ENCODE assay signal across 14 cellular contexts in the genomic region with DNA sequence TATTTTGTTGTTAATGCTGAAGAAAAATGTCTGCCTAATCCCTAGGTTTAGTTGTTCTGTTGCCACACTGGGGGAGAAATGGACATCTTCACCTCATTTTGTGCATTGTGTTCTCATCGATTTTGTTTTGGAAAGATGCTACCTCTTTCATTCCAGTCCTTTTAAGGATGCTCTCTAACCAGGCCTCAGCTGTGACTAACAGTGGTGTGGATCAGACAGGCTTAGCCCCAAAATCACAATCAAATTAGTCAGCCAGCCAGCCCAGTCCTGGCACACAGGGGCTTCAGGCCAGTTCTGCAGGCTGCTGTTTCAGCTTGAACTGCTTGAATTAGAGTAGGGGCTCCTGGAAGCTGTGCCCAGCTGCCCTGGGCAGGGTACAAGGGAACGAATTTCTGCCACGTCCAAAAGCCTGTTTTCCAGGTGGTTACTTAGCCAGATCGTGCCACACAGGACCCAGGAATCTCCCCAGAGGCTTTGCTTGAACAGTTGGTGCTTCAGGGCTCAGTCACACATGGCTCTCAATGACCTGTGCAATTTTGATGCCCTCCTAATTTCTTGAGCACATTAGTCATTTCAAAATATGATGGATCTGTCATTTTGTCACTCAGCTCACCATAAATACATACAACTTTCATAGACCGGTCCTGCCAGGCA.
DNase-seq lines count a peak whose midpoint lies in the region; ATAC-seq and TF ChIP-seq lines count a peak whose summit lies in the region.
"Had no signal": no experiment of that assay in that cellular context is flagged by ENCODE, and none has a peak within 500 bp of the region (broad histone marks: within the 10 kb centered on the region; RNA-seq: fewer than 3 reads in every experiment).

No MANE protein-coding gene starts in this region.

- TF ChIP-seq CTCF in SK-N-SH (IDR thresholded peaks at IDR 0.05) (no peak), fibroblast of lung (conservative IDR thresholded peaks at IDR 0.05 in 1 of 2, IDR thresholded peaks at IDR 0.05 in 1 of 2; ENCODE audit: low read depth in 1 of 2, low read length in 2 of 2) (no peak)

- POLR2A ChIA-PET in SK-N-SH (lab: Yijun Ruan, JAX) = no interaction called here

- TF ChIP-seq EP300 in SK-N-SH (IDR thresholded peaks at IDR 0.05; ENCODE audit: borderline replicate concordance in 1 of 2, low read depth in 1 of 2, low read length in 1 of 2) = no peak

- H3K79me2 ChIP-seq in SK-N-SH (ENCODE audit: insufficient read depth) (no peaks in the 10 kb centered on the region), fibroblast of lung (ENCODE audit: control insufficient read depth, insufficient read depth, low read length) (no peaks in the 10 kb centered on the region)

- H3K4me1 ChIP-seq in SK-N-SH (ENCODE audit: control insufficient read depth in 1 of 2, insufficient read depth in 2 of 2, low read depth in 1 of 2, low read length in 1 of 2) (peaks cover 9 to 12% of the 10 kb centered on the region in 2 experiments; a peak in 1 of 4 replicates), fibroblast of lung (ENCODE audit: control insufficient read depth, extremely low read depth, insufficient read depth, low read length) (peaks cover 23% of the 10 kb centered on the region)
- H3K4me1 ChIP-seq: ascending aorta had no signal

- TF ChIP-seq RAD21 in SK-N-SH (IDR thresholded peaks at IDR 0.05; ENCODE audit: low read length) = no peak

- H4K20me1 ChIP-seq in SK-N-SH (ENCODE audit: insufficient read depth) (no peaks in the 10 kb centered on the region), fibroblast of lung (ENCODE audit: control insufficient read depth, extremely low read depth, insufficient read depth, low read length) (no peaks in the 10 kb centered on the region)

- no peak overlapping the region for H3K4me3 ChIP-seq in SK-N-SH (ENCODE audit: low read depth in 2 of 2, low read length in 1 of 2)
- no peak overlapping the region for H3K4me3 ChIP-seq in fibroblast of lung (replicated peaks in 1 of 4; ENCODE audit: control extremely low read depth in 1 of 4, insufficient read depth in 1 of 4, low read depth in 3 of 4, low read length in 4 of 4)
- no peak overlapping the region for H3K4me3 ChIP-seq in skin epidermis
- H3K4me3 ChIP-seq: ascending aorta, HAP-1, K562 had no signal

- H3K9ac ChIP-seq in SK-N-SH (no peak overlapping the region), fibroblast of lung (ENCODE audit: insufficient read depth, low read length) (no peak overlapping the region)

- DNase-seq in HCEC 1CT (peak; percentile 98), SK-N-SH (no peak), fibroblast of lung (ENCODE audit: low read depth in 2 of 2) (peak; percentile 51 to 82), NCI-H2029 treated with DMSO at 0.1 percent for 48 hours (lab: John Stamatoyannopoulos, UW) (no peak)
- DNase-seq in effector CD8-positive, alpha-beta T cell (lab: John Stamatoyannopoulos, UW) = no peak
- DNase-seq: activated CD8-positive, alpha-beta memory T cell treated with anti-CD3 and anti-CD28 coated beads, Interleukin-2, amount 50 U/mL, for 4 hours; left cardiac atrium; stimulated activated naive CD4-positive, alpha-beta T cell treated with Interleukin-2 at 50 U/mL for 16 hours; T-helper 9 cell had no signal

- CTCF ChIA-PET in SK-N-SH (lab: Yijun Ruan, JAX) = interaction anchor here (0.8 to 2.0 kb wide), 3 partner anchors 11 to 251 kb away, joined by 3 to 8 read pairs (median 3); a partner anchor contains a TSS

- H3K36me3 ChIP-seq in SK-N-SH (replicated peaks in 1 of 2; ENCODE audit: control insufficient read depth in 1 of 2, insufficient read depth in 2 of 2, low read length in 1 of 2) (peaks cover 0 to 11% of the 10 kb centered on the region in 2 experiments), fibroblast of lung (ENCODE audit: control insufficient read depth, insufficient read depth, low read length) (peaks cover 3% of the 10 kb centered on the region)
- H3K36me3 ChIP-seq: HAP-1 had no signal

- ATAC-seq in GM18858 (IDR thresholded peaks at IDR 0.05; ENCODE audit: unreplicated experiment) = no peak
- ATAC-seq: K562 had no signal

- no peak overlapping the region for H2AFZ ChIP-seq in SK-N-SH (ENCODE audit: low read depth)
- H2AFZ ChIP-seq in fibroblast of lung (ENCODE audit: low read length) = no peak overlapping the region

- WGBS in SK-N-SH (ENCODE audit: low lambda C conversion rate) = 54% methylated on average over 3 of the region's 5 CpGs

- no peaks in the 10 kb centered on the region for H3K9me3 ChIP-seq in SK-N-SH
- no peaks in the 10 kb centered on the region for H3K9me3 ChIP-seq in fibroblast of lung (ENCODE audit: control insufficient read depth, insufficient read depth, low read depth, low read length)
- H3K9me3 ChIP-seq: ascending aorta, HAP-1 had no signal

- H3K27ac ChIP-seq in SK-N-SH (ENCODE audit: low read depth in 2 of 2, low read length in 1 of 2) (peak overlapping the region; percentile 2 to 35; a peak in 2 of 4 replicates), fibroblast of lung (ENCODE audit: insufficient read depth, low read length) (peak overlapping the region; percentile 73), skin epidermis (peak overlapping the region in 15 of 21 experiments; percentile 10 to 78 (median 42))

- H3K27me3 ChIP-seq in SK-N-SH (ENCODE audit: insufficient read depth) = no peaks in the 10 kb centered on the region
- H3K27me3 ChIP-seq in fibroblast of lung (ENCODE audit: control insufficient read depth, insufficient read depth, low read length) = no peaks in the 10 kb centered on the region
- H3K27me3 ChIP-seq: ascending aorta had no signal

- H3K4me2 ChIP-seq in SK-N-SH (0 out of 2 replicates have a peak overlapping the region, but pooled peaks have one; percentile 9), fibroblast of lung (ENCODE audit: extremely low read depth, insufficient read depth, low read length) (peak overlapping the region; percentile 42)

- peaks cover 3% of the 10 kb centered on the region for H3F3A ChIP-seq in SK-N-SH (replicated peaks; ENCODE audit: insufficient read depth)

- no peaks in the 10 kb centered on the region for H3K9me2 ChIP-seq in SK-N-SH

TF ChIP-seq in SK-N-SH, 30 proteins besides CTCF, POLR2A, EP300 and RAD21:
- TF ChIP-seq NFIC (IDR thresholded peaks at IDR 0.05; ENCODE audit: borderline replicate concordance) = no peak; the same call in 1 of the 2 replicates
- 0 out of 2 replicates have a peak, but pooled peaks have one; percentile 19 for TF ChIP-seq JUND (IDR thresholded peaks at IDR 0.05)
- peak; percentile 36 for TF ChIP-seq TCF12 (IDR thresholded peaks at IDR 0.05)

Comparison
In these comparisons a context has a peak if more than half of its experiments do, and no peak if none do; other contexts are left out.
1. DNase-seq: peak in HCEC 1CT (single experiment) and fibroblast of lung (2 of 2); none in SK-N-SH (single experiment), effector CD8-positive, alpha-beta T cell (single experiment) and NCI-H2029 treated with DMSO at 0.1 percent for 48 hours (single experiment).
2. H3K27ac ChIP-seq: peak in every context shown above with its lines; median percentile 73 in fibroblast of lung; 42 in skin epidermis; 18 in SK-N-SH.